ENCODE assay signal across 20 cellular contexts in genomic region chr1:186662752-186663151, GRCh38. TPM values are rescaled to one million over a fixed set of nuclear protein-coding genes. Genes with fewer than 3 reads are reported as not detected.
DNase-seq lines count a peak whose midpoint lies in the region; ATAC-seq, FAIRE-seq and TF ChIP-seq lines count a peak whose summit lies in the region.
"Had no signal": no experiment of that assay in that cellular context is flagged by ENCODE, and none has a peak within 500 bp of the region (broad histone marks: within the 10 kb centered on the region; RNA-seq: fewer than 3 reads in every experiment).

No MANE protein-coding gene starts in this region.

- H3K4me1 ChIP-seq in SJCRH30: no peaks in the 10 kb centered on the region
- H3K4me1 ChIP-seq: colonic mucosa, right atrium auricular region had no signal

- BruUV-seq in Calu3 (replicated peaks; lab: Mats Ljungman, UMichigan): no TSS peak

- H3K4me3 ChIP-seq in AG10803 (ENCODE audit: low read length): no peak overlapping the region
- H3K4me3 ChIP-seq in bronchial epithelial cell (ENCODE audit: low read depth, low read length): no peak overlapping the region
- H3K4me3 ChIP-seq in SJCRH30: no peak overlapping the region
- H3K4me3 ChIP-seq: colonic mucosa, right atrium auricular region had no signal

- peaks cover 5% of the 10 kb centered on the region for H3K9me3 Mint-ChIP-seq in Calu3 (ENCODE audit: low read depth, unreplicated experiment)
- H3K9me3 Mint-ChIP-seq: activated CD4-positive, alpha-beta T cell treated with anti-CD3 and anti-CD28 coated beads, Interleukin-2, amount 10 ng/mL, durations not matched to agents 24 days and 14 days had no signal

- DNase-seq in AG10803 (ENCODE audit: low read depth) (peak; percentile 40), M059J (ENCODE audit: low read depth) (peak; percentile 50), bronchial epithelial cell (ENCODE audit: low read depth) (peak; percentile 90), iPS-NIHi11 (ENCODE audit: low spot score) (peak; percentile 18), NCI-H2227 treated with DMSO at 0.1 percent for 48 hours (lab: John Stamatoyannopoulos, UW) (no peak), SJCRH30 (no peak), Calu3 (no peak)
- DNase-seq: ACHN; activated CD4-positive, alpha-beta T cell treated with anti-CD3 and anti-CD28 coated beads, Interleukin-2, amount 10 ng/mL, durations not matched to agents 24 days and 14 days; activated CD8-positive, alpha-beta memory T cell treated with anti-CD3 and anti-CD28 coated beads, Interleukin-2, amount 50 U/mL, for 4 hours; activated gamma-delta T cell; colonic mucosa; hypothalamus; NCI-H2029 treated with DMSO at 0.1 percent for 48 hours; NCI-H526 treated with DMSO at 0.1 percent for 48 hours; stimulated activated naive CD8-positive, alpha-beta T cell treated with anti-CD3 and anti-CD28 coated beads, Interleukin-15, amount 100 ng/mL, for 72 hours had no signal

- no peaks in the 10 kb centered on the region for H3K4me1 Mint-ChIP-seq in Calu3 (ENCODE audit: low read depth, unreplicated experiment)
- H3K4me1 Mint-ChIP-seq: activated CD4-positive, alpha-beta T cell treated with anti-CD3 and anti-CD28 coated beads, Interleukin-2, amount 10 ng/mL, durations not matched to agents 24 days and 14 days; stimulated activated naive CD8-positive, alpha-beta T cell treated with anti-CD3 and anti-CD28 coated beads, Interleukin-15, amount 100 ng/mL, for 72 hours had no signal

- H3K4me3 Mint-ChIP-seq in Calu3 (ENCODE audit: low read depth, unreplicated experiment): no peak overlapping the region
- H3K4me3 Mint-ChIP-seq: activated CD4-positive, alpha-beta T cell treated with anti-CD3 and anti-CD28 coated beads, Interleukin-2, amount 10 ng/mL, durations not matched to agents 24 days and 14 days; stimulated activated naive CD8-positive, alpha-beta T cell treated with anti-CD3 and anti-CD28 coated beads, Interleukin-15, amount 100 ng/mL, for 72 hours had no signal

- H3K36me3 Mint-ChIP-seq in Calu3 (ENCODE audit: insufficient read depth, unreplicated experiment): no peaks in the 10 kb centered on the region

- CTCF ChIA-PET in Calu3 (lab: Charles Lee): no interaction called here

- H3K36me3 ChIP-seq in bronchial epithelial cell (ENCODE audit: control insufficient read depth, insufficient read depth, low read length) (no peaks in the 10 kb centered on the region), SJCRH30 (no peaks in the 10 kb centered on the region)
- H3K36me3 ChIP-seq: colonic mucosa, right atrium auricular region had no signal

- H3K27ac ChIP-seq in SJCRH30: no peak overlapping the region
- H3K27ac ChIP-seq: colonic mucosa, right atrium auricular region had no signal

- intact Hi-C loops in Calu3 (cut with micrococcal nuclease; ENCODE audit: unreplicated experiment): no loop called here

- TF ChIP-seq CTCF in AG10803 (conservative IDR thresholded peaks at IDR 0.05; ENCODE audit: low read length) (no peak), bronchial epithelial cell (IDR thresholded peaks at IDR 0.05; ENCODE audit: insufficient read depth, low read length, severe bottlenecking) (no peak), Calu3 (IDR thresholded peaks at IDR 0.05; ENCODE audit: unreplicated experiment) (no peak)

- FAIRE-seq in bronchial epithelial cell (lab: Jason Lieb, UNC): no peak

- H3K27me3 Mint-ChIP-seq in Calu3 (ENCODE audit: unreplicated experiment): no peaks in the 10 kb centered on the region

- no peak for ATAC-seq in GM21786 (IDR thresholded peaks at IDR 0.05; ENCODE audit: unreplicated experiment)
- ATAC-seq: esophagus mucosa; SK-N-SH treated with all-trans-retinoic acid at 6 μM for 48 hours; stimulated activated naive CD8-positive, alpha-beta T cell treated with anti-CD3 and anti-CD28 coated beads, Interleukin-15, amount 100 ng/mL, for 72 hours had no signal

- H3K27me3 ChIP-seq in bronchial epithelial cell (ENCODE audit: control insufficient read depth, insufficient read depth, low read length) (no peaks in the 10 kb centered on the region), SJCRH30 (no peaks in the 10 kb centered on the region)
- H3K27me3 ChIP-seq: colonic mucosa, right atrium auricular region had no signal

- no peak overlapping the region for H3K27ac Mint-ChIP-seq in Calu3 (ENCODE audit: unreplicated experiment)
- H3K27ac Mint-ChIP-seq: activated CD4-positive, alpha-beta T cell treated with anti-CD3 and anti-CD28 coated beads, Interleukin-2, amount 10 ng/mL, durations not matched to agents 24 days and 14 days; stimulated activated naive CD8-positive, alpha-beta T cell treated with anti-CD3 and anti-CD28 coated beads, Interleukin-15, amount 100 ng/mL, for 72 hours had no signal

- no peaks in the 10 kb centered on the region for H3K9me3 ChIP-seq in SJCRH30 (replicated peaks)
- H3K9me3 ChIP-seq: colonic mucosa had no signal

RNA-seq across cellular contexts. Expression of gene PTGS2, which starts 17.5 kb away (rescaled TPM):
- total RNA-seq in M059J (2014; rRNA removed; shearing (Covaris generic)): 29.4 and 29.9 TPM in 2 replicates
- total RNA-seq in bronchial epithelial cell (13.6 and 22.1 TPM in 2 replicates), Calu3 (2022) (64.2 and 78.2 TPM in 2 replicates)
- total RNA-seq in SJCRH30 (2014; rRNA removed; shearing (Covaris generic)): not detected in 2 replicates

Comparison
In these comparisons a context has a peak if more than half of its experiments do, and no peak if none do; other contexts are left out.
1. DNase-seq: peak in AG10803 (single experiment), M059J (single experiment), bronchial epithelial cell (single experiment) and iPS-NIHi11 (single experiment); none in NCI-H2227 treated with DMSO at 0.1 percent for 48 hours (single experiment), SJCRH30 (0 of 2) and Calu3 (single experiment).
2. RNA of gene PTGS2, which starts 17.5 kb away (total RNA-seq): 64.2 to 78.2 TPM in Calu3, 29.4 to 29.9 TPM in M059J and 13.6 to 22.1 TPM in bronchial epithelial cell; not detected in SJCRH30; every median in the first group is over 10 times any median in the second.